1 cellular context compared by ENCODE assay signal in the genomic region with DNA sequence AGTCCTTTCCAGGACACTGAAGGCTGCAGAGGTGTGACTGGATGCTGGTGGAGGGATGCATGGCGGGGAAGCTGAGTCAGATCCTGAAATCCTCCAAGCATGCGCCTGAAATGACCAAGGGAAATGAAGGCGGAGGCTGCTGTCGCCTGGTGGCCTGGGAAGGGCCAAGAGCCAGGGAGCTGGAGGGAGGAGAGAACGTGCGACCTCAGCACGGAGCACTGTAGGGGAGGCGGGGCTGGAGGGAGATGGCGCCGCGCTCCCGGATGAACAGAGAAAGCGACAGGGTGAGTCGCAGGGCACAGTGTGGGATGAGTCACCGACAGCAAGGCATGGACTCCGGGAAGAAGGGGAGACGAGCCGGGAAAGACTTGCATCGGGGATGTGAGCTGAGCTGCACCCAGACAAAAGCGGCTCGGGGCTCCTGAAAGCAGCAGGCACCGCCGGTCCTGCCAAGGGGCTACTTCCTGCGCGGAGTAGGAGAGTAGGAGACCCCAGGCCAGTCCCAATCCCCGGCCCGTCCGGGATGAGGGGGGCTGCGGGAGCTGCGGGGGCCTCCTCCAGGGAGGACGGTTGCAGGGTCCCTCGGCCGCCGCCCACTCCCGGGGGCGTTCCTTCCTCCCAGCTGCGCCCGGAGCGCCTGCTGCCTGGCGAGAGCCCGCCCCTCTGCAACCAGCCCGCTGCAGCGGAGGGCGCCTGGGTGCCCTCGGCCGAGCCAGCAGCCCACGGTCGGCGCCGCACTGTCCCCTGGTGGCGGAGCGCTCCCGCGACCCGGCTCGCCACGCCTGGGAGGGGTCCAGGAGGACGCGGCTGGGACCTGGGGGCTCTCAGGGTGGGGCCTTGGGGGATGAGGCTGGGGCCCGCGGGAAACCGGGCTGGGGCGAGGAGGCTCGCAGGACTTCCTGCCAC.
A peak's percentile ranks its signal among the peaks of the same experiment; 100 is the strongest.
TF ChIP-seq lines count a peak whose summit lies in the region.

No MANE protein-coding gene starts in this region.

TF ChIP-seq in HepG2, 621 proteins besides CTCF, POLR2A, EP300 and RAD21 (continued from another document and continues in another):
- TF ChIP-seq, protein P1, sequence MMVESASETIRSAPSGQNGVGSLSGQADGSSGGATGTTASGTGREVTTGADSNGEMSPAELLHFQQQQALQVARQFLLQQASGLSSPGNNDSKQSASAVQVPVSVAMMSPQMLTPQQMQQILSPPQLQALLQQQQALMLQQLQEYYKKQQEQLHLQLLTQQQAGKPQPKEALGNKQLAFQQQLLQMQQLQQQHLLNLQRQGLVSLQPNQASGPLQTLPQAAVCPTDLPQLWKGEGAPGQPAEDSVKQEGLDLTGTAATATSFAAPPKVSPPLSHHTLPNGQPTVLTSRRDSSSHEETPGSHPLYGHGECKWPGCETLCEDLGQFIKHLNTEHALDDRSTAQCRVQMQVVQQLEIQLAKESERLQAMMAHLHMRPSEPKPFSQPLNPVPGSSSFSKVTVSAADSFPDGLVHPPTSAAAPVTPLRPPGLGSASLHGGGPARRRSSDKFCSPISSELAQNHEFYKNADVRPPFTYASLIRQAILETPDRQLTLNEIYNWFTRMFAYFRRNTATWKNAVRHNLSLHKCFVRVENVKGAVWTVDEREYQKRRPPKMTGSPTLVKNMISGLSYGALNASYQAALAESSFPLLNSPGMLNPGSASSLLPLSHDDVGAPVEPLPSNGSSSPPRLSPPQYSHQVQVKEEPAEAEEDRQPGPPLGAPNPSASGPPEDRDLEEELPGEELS (CRISPR knock-in tag; IDR thresholded peaks at IDR 0.05), result peak; percentile 57; the same call in 1 of the 2 replicates
- TF ChIP-seq ZNF572 (CRISPR knock-in tag; IDR thresholded peaks at IDR 0.05) (peak; percentile 96), ZNF260 (CRISPR knock-in tag; IDR thresholded peaks at IDR 0.05; ENCODE audit: borderline replicate concordance, low read depth) (peak; percentile 91; the same call in 1 of the 2 replicates), ZNF552 (CRISPR knock-in tag; IDR thresholded peaks at IDR 0.05; ENCODE audit: borderline replicate concordance) (peak; percentile 51; the same call in 1 of the 2 replicates), TBX2 (CRISPR knock-in tag; IDR thresholded peaks at IDR 0.05; ENCODE audit: borderline replicate concordance) (peak; percentile 96), CAMTA2 (CRISPR knock-in tag; IDR thresholded peaks at IDR 0.05; ENCODE audit: borderline replicate concordance) (peak; percentile 50; the same call in 1 of the 2 replicates), PCBP2 (optimal IDR thresholded peaks at IDR 0.05; ENCODE audit: low read depth, low read length, poor library complexity, severe bottlenecking) (no peak), ZBTB7A (CRISPR knock-in tag; IDR thresholded peaks at IDR 0.05) (peak; percentile 98), ZC3H13 (CRISPR knock-in tag; IDR thresholded peaks at IDR 0.05) (peak; percentile 84), HNF4G (IDR thresholded peaks at IDR 0.05; ENCODE audit: borderline replicate concordance, low read depth, low read length) (0 out of 2 replicates have a peak, but pooled peaks have one; percentile 28), HNF4G (CRISPR knock-in tag; IDR thresholded peaks at IDR 0.05; ENCODE audit: borderline replicate concordance, low read depth) (peak; percentile 72; the same call in 1 of the 2 replicates), HOXA5 (CRISPR knock-in tag; IDR thresholded peaks at IDR 0.05) (no peak; the same call in 1 of the 2 replicates), GTF3A (CRISPR knock-in tag; conservative IDR thresholded peaks at IDR 0.05) (no peak), JDP2 (CRISPR knock-in tag; IDR thresholded peaks at IDR 0.05; ENCODE audit: borderline replicate concordance) (no peak), FOSL2 (CRISPR knock-in tag; IDR thresholded peaks at IDR 0.05) (peak; percentile 95), HDAC2 (CRISPR knock-in tag; IDR thresholded peaks at IDR 0.05) (peak; percentile 71), GZF1 (CRISPR knock-in tag; IDR thresholded peaks at IDR 0.05) (peak; percentile 74; the same call in 1 of the 2 replicates), ZNF564 (CRISPR knock-in tag; IDR thresholded peaks at IDR 0.05) (peak; percentile 33; the same call in 1 of the 2 replicates)
- TF ChIP-seq, protein P2, sequence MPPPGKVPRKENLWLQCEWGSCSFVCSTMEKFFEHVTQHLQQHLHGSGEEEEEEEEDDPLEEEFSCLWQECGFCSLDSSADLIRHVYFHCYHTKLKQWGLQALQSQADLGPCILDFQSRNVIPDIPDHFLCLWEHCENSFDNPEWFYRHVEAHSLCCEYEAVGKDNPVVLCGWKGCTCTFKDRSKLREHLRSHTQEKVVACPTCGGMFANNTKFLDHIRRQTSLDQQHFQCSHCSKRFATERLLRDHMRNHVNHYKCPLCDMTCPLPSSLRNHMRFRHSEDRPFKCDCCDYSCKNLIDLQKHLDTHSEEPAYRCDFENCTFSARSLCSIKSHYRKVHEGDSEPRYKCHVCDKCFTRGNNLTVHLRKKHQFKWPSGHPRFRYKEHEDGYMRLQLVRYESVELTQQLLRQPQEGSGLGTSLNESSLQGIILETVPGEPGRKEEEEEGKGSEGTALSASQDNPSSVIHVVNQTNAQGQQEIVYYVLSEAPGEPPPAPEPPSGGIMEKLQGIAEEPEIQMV (CRISPR knock-in tag; IDR thresholded peaks at IDR 0.05; ENCODE audit: low read depth), result peak; percentile 77
- TF ChIP-seq, protein P3, sequence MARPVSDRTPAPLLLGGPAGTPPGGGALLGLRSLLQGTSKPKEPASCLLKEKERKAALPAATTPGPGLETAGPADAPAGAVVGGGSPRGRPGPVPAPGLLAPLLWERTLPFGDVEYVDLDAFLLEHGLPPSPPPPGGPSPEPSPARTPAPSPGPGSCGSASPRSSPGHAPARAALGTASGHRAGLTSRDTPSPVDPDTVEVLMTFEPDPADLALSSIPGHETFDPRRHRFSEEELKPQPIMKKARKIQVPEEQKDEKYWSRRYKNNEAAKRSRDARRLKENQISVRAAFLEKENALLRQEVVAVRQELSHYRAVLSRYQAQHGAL (CRISPR knock-in tag; IDR thresholded peaks at IDR 0.05; ENCODE audit: not compliant biosample characterization), result peak; percentile 86
- TF ChIP-seq, protein P4, sequence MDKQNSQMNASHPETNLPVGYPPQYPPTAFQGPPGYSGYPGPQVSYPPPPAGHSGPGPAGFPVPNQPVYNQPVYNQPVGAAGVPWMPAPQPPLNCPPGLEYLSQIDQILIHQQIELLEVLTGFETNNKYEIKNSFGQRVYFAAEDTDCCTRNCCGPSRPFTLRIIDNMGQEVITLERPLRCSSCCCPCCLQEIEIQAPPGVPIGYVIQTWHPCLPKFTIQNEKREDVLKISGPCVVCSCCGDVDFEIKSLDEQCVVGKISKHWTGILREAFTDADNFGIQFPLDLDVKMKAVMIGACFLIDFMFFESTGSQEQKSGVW (CRISPR knock-in tag; IDR thresholded peaks at IDR 0.05; ENCODE audit: borderline replicate concordance), result no peak; the same call in 1 of the 2 replicates
- TF ChIP-seq, protein P5, sequence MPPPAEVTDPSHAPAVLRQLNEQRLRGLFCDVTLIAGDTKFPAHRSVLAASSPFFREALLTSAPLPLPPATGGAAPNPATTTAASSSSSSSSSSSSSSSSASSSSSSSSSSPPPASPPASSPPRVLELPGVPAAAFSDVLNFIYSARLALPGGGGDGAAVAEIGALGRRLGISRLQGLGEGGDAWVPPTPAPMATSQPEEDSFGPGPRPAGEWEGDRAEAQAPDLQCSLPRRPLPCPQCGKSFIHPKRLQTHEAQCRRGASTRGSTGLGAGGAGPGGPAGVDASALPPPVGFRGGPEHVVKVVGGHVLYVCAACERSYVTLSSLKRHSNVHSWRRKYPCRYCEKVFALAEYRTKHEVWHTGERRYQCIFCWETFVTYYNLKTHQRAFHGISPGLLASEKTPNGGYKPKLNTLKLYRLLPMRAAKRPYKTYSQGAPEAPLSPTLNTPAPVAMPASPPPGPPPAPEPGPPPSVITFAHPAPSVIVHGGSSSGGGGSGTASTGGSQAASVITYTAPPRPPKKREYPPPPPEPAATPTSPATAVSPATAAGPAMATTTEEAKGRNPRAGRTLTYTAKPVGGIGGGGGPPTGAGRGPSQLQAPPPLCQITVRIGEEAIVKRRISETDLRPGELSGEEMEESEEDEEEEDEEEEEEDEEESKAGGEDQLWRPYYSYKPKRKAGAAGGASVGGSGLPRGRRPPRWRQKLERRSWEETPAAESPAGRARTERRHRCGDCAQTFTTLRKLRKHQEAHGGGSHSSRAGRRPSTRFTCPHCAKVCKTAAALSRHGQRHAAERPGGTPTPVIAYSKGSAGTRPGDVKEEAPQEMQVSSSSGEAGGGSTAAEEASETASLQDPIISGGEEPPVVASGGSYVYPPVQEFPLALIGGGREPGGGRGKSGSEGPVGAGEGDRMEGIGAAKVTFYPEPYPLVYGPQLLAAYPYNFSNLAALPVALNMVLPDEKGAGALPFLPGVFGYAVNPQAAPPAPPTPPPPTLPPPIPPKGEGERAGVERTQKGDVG (CRISPR knock-in tag; IDR thresholded peaks at IDR 0.05; ENCODE audit: borderline replicate concordance), result peak; percentile 47; the same call in 1 of the 2 replicates
- TF ChIP-seq, protein P6, sequence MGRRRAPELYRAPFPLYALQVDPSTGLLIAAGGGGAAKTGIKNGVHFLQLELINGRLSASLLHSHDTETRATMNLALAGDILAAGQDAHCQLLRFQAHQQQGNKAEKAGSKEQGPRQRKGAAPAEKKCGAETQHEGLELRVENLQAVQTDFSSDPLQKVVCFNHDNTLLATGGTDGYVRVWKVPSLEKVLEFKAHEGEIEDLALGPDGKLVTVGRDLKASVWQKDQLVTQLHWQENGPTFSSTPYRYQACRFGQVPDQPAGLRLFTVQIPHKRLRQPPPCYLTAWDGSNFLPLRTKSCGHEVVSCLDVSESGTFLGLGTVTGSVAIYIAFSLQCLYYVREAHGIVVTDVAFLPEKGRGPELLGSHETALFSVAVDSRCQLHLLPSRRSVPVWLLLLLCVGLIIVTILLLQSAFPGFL (CRISPR knock-in tag; IDR thresholded peaks at IDR 0.05), result 0 out of 2 replicates have a peak, but pooled peaks have one; percentile 66
- TF ChIP-seq, protein P7, sequence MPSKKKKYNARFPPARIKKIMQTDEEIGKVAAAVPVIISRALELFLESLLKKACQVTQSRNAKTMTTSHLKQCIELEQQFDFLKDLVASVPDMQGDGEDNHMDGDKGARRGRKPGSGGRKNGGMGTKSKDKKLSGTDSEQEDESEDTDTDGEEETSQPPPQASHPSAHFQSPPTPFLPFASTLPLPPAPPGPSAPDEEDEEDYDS (CRISPR knock-in tag; IDR thresholded peaks at IDR 0.05), result peak; percentile 82
- TF ChIP-seq, protein P8, sequence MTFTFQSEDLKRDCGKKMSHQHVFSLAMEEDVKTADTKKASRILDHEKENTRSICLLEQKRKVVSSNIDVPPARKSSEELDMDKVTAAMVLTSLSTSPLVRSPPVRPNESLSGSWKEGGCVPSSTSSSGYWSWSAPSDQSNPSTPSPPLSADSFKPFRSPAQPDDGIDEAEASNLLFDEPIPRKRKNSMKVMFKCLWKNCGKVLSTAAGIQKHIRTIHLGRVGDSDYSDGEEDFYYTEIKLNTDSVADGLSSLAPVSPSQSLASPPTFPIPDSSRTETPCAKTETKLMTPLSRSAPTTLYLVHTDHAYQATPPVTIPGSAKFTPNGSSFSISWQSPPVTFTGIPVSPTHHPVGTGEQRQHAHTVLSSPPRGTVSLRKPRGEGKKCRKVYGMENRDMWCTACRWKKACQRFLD (CRISPR knock-in tag; IDR thresholded peaks at IDR 0.05; ENCODE audit: borderline replicate concordance), result peak; percentile 69; the same call in 1 of the 2 replicates
- TF ChIP-seq, protein P9, sequence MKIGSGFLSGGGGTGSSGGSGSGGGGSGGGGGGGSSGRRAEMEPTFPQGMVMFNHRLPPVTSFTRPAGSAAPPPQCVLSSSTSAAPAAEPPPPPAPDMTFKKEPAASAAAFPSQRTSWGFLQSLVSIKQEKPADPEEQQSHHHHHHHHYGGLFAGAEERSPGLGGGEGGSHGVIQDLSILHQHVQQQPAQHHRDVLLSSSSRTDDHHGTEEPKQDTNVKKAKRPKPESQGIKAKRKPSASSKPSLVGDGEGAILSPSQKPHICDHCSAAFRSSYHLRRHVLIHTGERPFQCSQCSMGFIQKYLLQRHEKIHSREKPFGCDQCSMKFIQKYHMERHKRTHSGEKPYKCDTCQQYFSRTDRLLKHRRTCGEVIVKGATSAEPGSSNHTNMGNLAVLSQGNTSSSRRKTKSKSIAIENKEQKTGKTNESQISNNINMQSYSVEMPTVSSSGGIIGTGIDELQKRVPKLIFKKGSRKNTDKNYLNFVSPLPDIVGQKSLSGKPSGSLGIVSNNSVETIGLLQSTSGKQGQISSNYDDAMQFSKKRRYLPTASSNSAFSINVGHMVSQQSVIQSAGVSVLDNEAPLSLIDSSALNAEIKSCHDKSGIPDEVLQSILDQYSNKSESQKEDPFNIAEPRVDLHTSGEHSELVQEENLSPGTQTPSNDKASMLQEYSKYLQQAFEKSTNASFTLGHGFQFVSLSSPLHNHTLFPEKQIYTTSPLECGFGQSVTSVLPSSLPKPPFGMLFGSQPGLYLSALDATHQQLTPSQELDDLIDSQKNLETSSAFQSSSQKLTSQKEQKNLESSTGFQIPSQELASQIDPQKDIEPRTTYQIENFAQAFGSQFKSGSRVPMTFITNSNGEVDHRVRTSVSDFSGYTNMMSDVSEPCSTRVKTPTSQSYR (CRISPR knock-in tag; IDR thresholded peaks at IDR 0.05; ENCODE audit: borderline replicate concordance), result no peak
- TF ChIP-seq, protein P10, sequence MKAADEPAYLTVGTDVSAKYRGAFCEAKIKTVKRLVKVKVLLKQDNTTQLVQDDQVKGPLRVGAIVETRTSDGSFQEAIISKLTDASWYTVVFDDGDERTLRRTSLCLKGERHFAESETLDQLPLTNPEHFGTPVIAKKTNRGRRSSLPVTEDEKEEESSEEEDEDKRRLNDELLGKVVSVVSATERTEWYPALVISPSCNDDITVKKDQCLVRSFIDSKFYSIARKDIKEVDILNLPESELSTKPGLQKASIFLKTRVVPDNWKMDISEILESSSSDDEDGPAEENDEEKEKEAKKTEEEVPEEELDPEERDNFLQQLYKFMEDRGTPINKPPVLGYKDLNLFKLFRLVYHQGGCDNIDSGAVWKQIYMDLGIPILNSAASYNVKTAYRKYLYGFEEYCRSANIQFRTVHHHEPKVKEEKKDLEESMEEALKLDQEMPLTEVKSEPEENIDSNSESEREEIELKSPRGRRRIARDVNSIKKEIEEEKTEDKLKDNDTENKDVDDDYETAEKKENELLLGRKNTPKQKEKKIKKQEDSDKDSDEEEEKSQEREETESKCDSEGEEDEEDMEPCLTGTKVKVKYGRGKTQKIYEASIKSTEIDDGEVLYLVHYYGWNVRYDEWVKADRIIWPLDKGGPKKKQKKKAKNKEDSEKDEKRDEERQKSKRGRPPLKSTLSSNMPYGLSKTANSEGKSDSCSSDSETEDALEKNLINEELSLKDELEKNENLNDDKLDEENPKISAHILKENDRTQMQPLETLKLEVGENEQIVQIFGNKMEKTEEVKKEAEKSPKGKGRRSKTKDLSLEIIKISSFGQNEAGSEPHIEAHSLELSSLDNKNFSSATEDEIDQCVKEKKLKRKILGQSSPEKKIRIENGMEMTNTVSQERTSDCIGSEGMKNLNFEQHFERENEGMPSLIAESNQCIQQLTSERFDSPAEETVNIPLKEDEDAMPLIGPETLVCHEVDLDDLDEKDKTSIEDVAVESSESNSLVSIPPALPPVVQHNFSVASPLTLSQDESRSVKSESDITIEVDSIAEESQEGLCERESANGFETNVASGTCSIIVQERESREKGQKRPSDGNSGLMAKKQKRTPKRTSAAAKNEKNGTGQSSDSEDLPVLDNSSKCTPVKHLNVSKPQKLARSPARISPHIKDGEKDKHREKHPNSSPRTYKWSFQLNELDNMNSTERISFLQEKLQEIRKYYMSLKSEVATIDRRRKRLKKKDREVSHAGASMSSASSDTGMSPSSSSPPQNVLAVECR (CRISPR knock-in tag; IDR thresholded peaks at IDR 0.05; ENCODE audit: borderline replicate concordance), result peak; percentile 87; the same call in 1 of the 2 replicates
- TF ChIP-seq, protein P11, sequence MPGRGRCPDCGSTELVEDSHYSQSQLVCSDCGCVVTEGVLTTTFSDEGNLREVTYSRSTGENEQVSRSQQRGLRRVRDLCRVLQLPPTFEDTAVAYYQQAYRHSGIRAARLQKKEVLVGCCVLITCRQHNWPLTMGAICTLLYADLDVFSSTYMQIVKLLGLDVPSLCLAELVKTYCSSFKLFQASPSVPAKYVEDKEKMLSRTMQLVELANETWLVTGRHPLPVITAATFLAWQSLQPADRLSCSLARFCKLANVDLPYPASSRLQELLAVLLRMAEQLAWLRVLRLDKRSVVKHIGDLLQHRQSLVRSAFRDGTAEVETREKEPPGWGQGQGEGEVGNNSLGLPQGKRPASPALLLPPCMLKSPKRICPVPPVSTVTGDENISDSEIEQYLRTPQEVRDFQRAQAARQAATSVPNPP (CRISPR knock-in tag; IDR thresholded peaks at IDR 0.05), result peak; percentile 86; the same call in 1 of the 2 replicates
